Comparison of ENCODE assay signal across 8 cellular contexts in the genomic region with DNA sequence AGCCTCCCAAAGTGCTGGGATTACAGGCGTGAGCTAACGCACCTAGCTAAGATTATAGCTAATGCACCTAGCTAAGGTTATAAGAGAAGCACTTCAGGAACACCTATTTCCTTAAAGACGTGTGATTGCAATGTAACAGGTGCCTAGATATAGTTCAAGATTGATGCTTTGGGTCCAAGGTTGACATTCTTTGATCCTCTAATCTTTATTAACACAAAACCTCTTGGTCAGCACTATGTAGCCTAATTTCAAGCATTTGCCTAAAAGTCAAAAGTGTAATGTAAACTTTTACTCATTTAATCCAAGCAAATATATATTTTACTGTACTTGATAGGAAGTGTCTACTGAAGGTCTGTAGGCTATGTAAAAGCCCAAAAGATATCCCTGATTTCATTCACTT.
"Had no signal": no experiment of that assay in that cellular context is flagged by ENCODE, and none has a peak within 500 bp of the region (broad histone marks: within the 10 kb centered on the region; RNA-seq: fewer than 3 reads in every experiment).

No MANE protein-coding gene starts in this region.

- DNase-seq: H9, HCEC 1CT, IMR-90, KG1 had no signal

- H3K4me3 ChIP-seq: GM23338, K562 had no signal

- FAIRE-seq: H1, H54, K562 had no signal
